ENCODE assay signal across 1 cellular context in genomic region chr16:85204242-85205010, GRCh38.
A peak's percentile ranks its signal among the peaks of the same experiment; 100 is the strongest.
TF ChIP-seq lines count a peak whose summit lies in the region.

No MANE protein-coding gene starts in this region.

TF ChIP-seq in IMR-90, 13 proteins besides CTCF, POLR2A, EP300 and RAD21 (continued from another document):
- TF ChIP-seq RFX5 (IDR thresholded peaks at IDR 0.05; ENCODE audit: low read depth, low read length) (no peak), USF2 (IDR thresholded peaks at IDR 0.05; ENCODE audit: low read depth, low read length) (no peak), BHLHE40 (IDR thresholded peaks at IDR 0.05; ENCODE audit: low read depth, low read length) (peak; percentile 89), FOS (IDR thresholded peaks at IDR 0.05; ENCODE audit: low read depth, low read length) (peak; percentile 52)
